ENCODE assay signal across 13 cellular contexts in genomic region chr13:40635315-40635995, GRCh38. TPM values are rescaled to one million over a fixed set of nuclear protein-coding genes. Genes with fewer than 3 reads are reported as not detected.
DNase-seq lines count a peak whose midpoint lies in the region; ATAC-seq, FAIRE-seq and TF ChIP-seq lines count a peak whose summit lies in the region.
"Had no signal": no experiment of that assay in that cellular context is flagged by ENCODE, and none has a peak within 500 bp of the region (broad histone marks: within the 10 kb centered on the region; RNA-seq: fewer than 3 reads in every experiment).

No MANE protein-coding gene starts in this region.

- no peaks in the 10 kb centered on the region for H3K9me2 ChIP-seq in OCI-LY7 (ENCODE audit: insufficient read depth, low read length)

- peaks cover 11% of the 10 kb centered on the region for H3K36me3 Mint-ChIP-seq in activated naive CD4-positive, alpha-beta T cell treated with anti-CD3 and anti-CD28 coated beads, Interleukin-2, amount 50 U/mL, for 24 hours

- no peaks in the 10 kb centered on the region for H3K9me3 Mint-ChIP-seq in activated naive CD4-positive, alpha-beta T cell treated with anti-CD3 and anti-CD28 coated beads, Interleukin-2, amount 50 U/mL, for 24 hours
- H3K9me3 Mint-ChIP-seq in stimulated activated naive CD8-positive, alpha-beta T cell treated with anti-CD3 and anti-CD28 coated beads, Interleukin-15, amount 100 ng/mL, for 72 hours: no peaks in the 10 kb centered on the region

- DNase-seq in activated naive CD4-positive, alpha-beta T cell treated with Interleukin-2 at 50 U/mL for 16 hours: no peak
- DNase-seq in OCI-LY7 (ENCODE audit: low spot score) (no peak), BE2C (no peak), GOT3 (lab: John Stamatoyannopoulos, UW) (no peak)
- DNase-seq in stimulated activated naive CD8-positive, alpha-beta T cell treated with anti-CD3 and anti-CD28 coated beads, Interleukin-15, amount 100 ng/mL, for 72 hours: no peak
- DNase-seq: DMS 273 treated with DMSO at 0.1 percent for 48 hours; effector CD8-positive, alpha-beta T cell; NCI-H1436; NCI-H446 had no signal

- ATAC-seq in stimulated activated naive CD8-positive, alpha-beta T cell treated with anti-CD3 and anti-CD28 coated beads, Interleukin-15, amount 100 ng/mL, for 72 hours: peak; percentile 67
- no peak for ATAC-seq in gastroesophageal sphincter

- intact Hi-C loops in OCI-LY7 (cut with micrococcal nuclease; ENCODE audit: unreplicated experiment): no loop called here

- no peaks in the 10 kb centered on the region for H3K27me3 Mint-ChIP-seq in activated naive CD4-positive, alpha-beta T cell treated with anti-CD3 and anti-CD28 coated beads, Interleukin-2, amount 50 U/mL, for 24 hours
- H3K27me3 Mint-ChIP-seq in stimulated activated naive CD8-positive, alpha-beta T cell treated with anti-CD3 and anti-CD28 coated beads, Interleukin-15, amount 100 ng/mL, for 72 hours: no peaks in the 10 kb centered on the region
- H3K27me3 Mint-ChIP-seq: progenitor cell of endocrine pancreas had no signal

- WGBS in gastroesophageal sphincter (ENCODE audit: low coverage in 1 of 2), 2 donors: 18 to 21% methylated on average over 2 of the region's 5 CpGs

- H3K4me1 Mint-ChIP-seq in activated naive CD4-positive, alpha-beta T cell treated with anti-CD3 and anti-CD28 coated beads, Interleukin-2, amount 50 U/mL, for 24 hours: peaks cover 90% of the 10 kb centered on the region
- H3K4me1 Mint-ChIP-seq in stimulated activated naive CD8-positive, alpha-beta T cell treated with anti-CD3 and anti-CD28 coated beads, Interleukin-15, amount 100 ng/mL, for 72 hours: peaks cover 92% of the 10 kb centered on the region

- H3K27me3 ChIP-seq in BE2C (no peaks in the 10 kb centered on the region), gastroesophageal sphincter (no peaks in the 10 kb centered on the region)

- H3K36me3 ChIP-seq in OCI-LY7 (ENCODE audit: insufficient read depth, low read length): peaks cover 51% of the 10 kb centered on the region
- H3K36me3 ChIP-seq in BE2C: no peaks in the 10 kb centered on the region
- H3K36me3 ChIP-seq in gastroesophageal sphincter: peaks cover 0 to 6% of the 10 kb centered on the region in 2 donors

- H3K27ac ChIP-seq in OCI-LY7 (ENCODE audit: low read depth, low read length, poor library complexity, severe bottlenecking) (no peak overlapping the region), gastroesophageal sphincter (no peak overlapping the region)

- FAIRE-seq in islet of Langerhans (lab: Jason Lieb, UNC): peak; percentile 89

- no peak overlapping the region for H2AFZ ChIP-seq in OCI-LY7 (ENCODE audit: low read length)

- no peak for TF ChIP-seq POLR2A in gastroesophageal sphincter (IDR thresholded peaks at IDR 0.05)

- no peak for TF ChIP-seq EP300 in gastroesophageal sphincter (IDR thresholded peaks at IDR 0.05)

- BruUV-seq in OCI-LY7 (replicated peaks; lab: Mats Ljungman, UMichigan): no TSS peak

- POLR2A ChIA-PET in OCI-LY7 (lab: Charles Lee): interaction anchor here (0.6 to 1.1 kb wide), 3 partner anchors 9 to 36 kb away, joined by 3 to 5 read pairs (median 3); no protein-coding TSS in a partner anchor

- H3K4me1 ChIP-seq in OCI-LY7 (ENCODE audit: insufficient read depth, low read length, poor library complexity, severe bottlenecking): peaks cover 62% of the 10 kb centered on the region
- H3K4me1 ChIP-seq in BE2C: no peaks in the 10 kb centered on the region
- peaks cover 9 to 75% (median 41%) of the 10 kb centered on the region in 3 donors for H3K4me1 ChIP-seq in gastroesophageal sphincter

- CTCF ChIA-PET in OCI-LY7 (lab: Charles Lee; ENCODE audit: unreplicated experiment): interaction anchor here (0.5 to 0.6 kb wide), 2 partner anchors 32 to 563 kb away, joined by 3 to 5 read pairs; no protein-coding TSS in a partner anchor

- TF ChIP-seq CTCF in OCI-LY7 (conservative IDR thresholded peaks at IDR 0.05; ENCODE audit: low read length) (0 out of 2 replicates have a peak, but pooled peaks have one; percentile 22), BE2C (IDR thresholded peaks at IDR 0.05; ENCODE audit: low read depth, low read length) (no peak), gastroesophageal sphincter (IDR thresholded peaks at IDR 0.05) (no peak)

- no peak overlapping the region for H3K4me3 ChIP-seq in OCI-LY7 (ENCODE audit: low read depth, low read length, poor library complexity, severe bottlenecking)
- no peak overlapping the region for H3K4me3 ChIP-seq in BE2C (ENCODE audit: low read depth, low read length)
- H3K4me3 ChIP-seq in gastroesophageal sphincter: no peak overlapping the region

- peaks cover 100% of the 10 kb centered on the region for H3K79me2 ChIP-seq in OCI-LY7 (ENCODE audit: insufficient read depth, low read depth, low read length)

- H3K9me3 ChIP-seq in OCI-LY7 (ENCODE audit: low read length) (no peaks in the 10 kb centered on the region), BE2C (no peaks in the 10 kb centered on the region), gastroesophageal sphincter (no peaks in the 10 kb centered on the region)

- peak overlapping the region; percentile 87 for H3K27ac Mint-ChIP-seq in activated naive CD4-positive, alpha-beta T cell treated with anti-CD3 and anti-CD28 coated beads, Interleukin-2, amount 50 U/mL, for 24 hours
- H3K27ac Mint-ChIP-seq in stimulated activated naive CD8-positive, alpha-beta T cell treated with anti-CD3 and anti-CD28 coated beads, Interleukin-15, amount 100 ng/mL, for 72 hours: peak overlapping the region; percentile 27 to 88
- H3K27ac Mint-ChIP-seq: progenitor cell of endocrine pancreas had no signal

- peak overlapping the region; percentile 30 for H3K4me3 Mint-ChIP-seq in activated naive CD4-positive, alpha-beta T cell treated with anti-CD3 and anti-CD28 coated beads, Interleukin-2, amount 50 U/mL, for 24 hours
- H3K4me3 Mint-ChIP-seq in stimulated activated naive CD8-positive, alpha-beta T cell treated with anti-CD3 and anti-CD28 coated beads, Interleukin-15, amount 100 ng/mL, for 72 hours: peak overlapping the region; percentile 5 to 13

- H3K4me2 ChIP-seq in OCI-LY7 (ENCODE audit: low read length): no peak overlapping the region; the same call in 1 of the 2 replicates

- peaks cover 27% of the 10 kb centered on the region for H4K20me1 ChIP-seq in OCI-LY7 (ENCODE audit: insufficient read depth, low read length)

RNA-seq across cellular contexts. Expression of gene FOXO1, which starts 31.0 kb away (rescaled TPM):
- 24.0 and 29.2 TPM in 2 replicates for total RNA-seq in OCI-LY7 (2014; rRNA removed; shearing (Covaris generic))
- total RNA-seq in OCI-LY7 (2022): 42.1 and 46.5 TPM in 2 replicates
- 0.09 TPM for polyA plus RNA-seq in BE2C (2012; ENCODE audit: insufficient read depth, insufficient read length, low read depth)
- total RNA-seq in gastroesophageal sphincter: 10 to 100 TPM; 52.4 to 72.2 (median 59.5) TPM
